In the genomic region with DNA sequence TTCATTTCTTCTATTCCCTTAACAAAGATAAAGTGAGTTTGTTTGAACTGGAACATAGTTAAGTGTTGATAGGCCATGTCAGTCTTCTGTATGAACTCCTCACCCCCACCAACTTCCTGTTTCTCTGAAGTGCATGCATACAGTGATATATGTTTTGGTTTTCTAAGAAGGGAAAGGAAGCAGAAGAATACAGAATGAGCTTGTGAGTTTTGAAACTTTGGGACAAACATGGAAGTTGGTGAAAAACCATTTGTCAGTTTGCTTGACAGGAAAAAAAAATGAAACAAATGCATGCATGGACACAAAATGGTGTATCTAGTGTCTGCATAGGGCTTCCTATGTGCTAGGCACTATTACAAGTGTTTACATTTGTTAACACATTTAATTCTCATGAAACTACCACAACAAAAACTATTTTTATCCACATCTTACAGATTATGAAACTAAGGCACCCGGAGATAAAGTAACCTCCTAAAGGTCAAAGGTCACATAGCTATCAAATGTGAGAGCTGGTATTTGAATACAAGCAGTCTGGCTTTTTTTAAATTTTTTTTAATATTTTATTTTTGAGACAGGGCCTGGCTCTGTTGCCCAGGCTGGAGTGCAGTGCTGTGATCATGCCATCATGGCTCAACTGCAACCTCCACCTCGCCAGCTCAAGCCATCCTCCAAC, we compare ENCODE assay signal across 11 cellular contexts.
DNase-seq lines count a peak whose midpoint lies in the region; ATAC-seq and TF ChIP-seq lines count a peak whose summit lies in the region.
"Had no signal": no experiment of that assay in that cellular context is flagged by ENCODE, and none has a peak within 500 bp of the region (broad histone marks: within the 10 kb centered on the region; RNA-seq: fewer than 3 reads in every experiment).

No MANE protein-coding gene starts in this region.

- H3K4me1 ChIP-seq in upper lobe of right lung, result no peaks in the 10 kb centered on the region

- H3K4me3 Mint-ChIP-seq in activated naive CD4-positive, alpha-beta T cell treated with anti-CD3 and anti-CD28 coated beads, Interleukin-2, amount 50 U/mL, for 24 hours, result no peak overlapping the region
- H3K4me3 Mint-ChIP-seq in activated naive CD4-positive, alpha-beta T cell treated with anti-CD3 and anti-CD28 coated beads for 36 hours, result no peak overlapping the region
- H3K4me3 Mint-ChIP-seq in stimulated activated effector memory CD8-positive, alpha-beta T cell treated with anti-CD3 and anti-CD28 coated beads, Interleukin-12 subunit alpha, Interleukin-12 subunit beta, amount 100 ng/mL, for 72 hours, result no peak overlapping the region
- H3K4me3 Mint-ChIP-seq: activated B cell treated with CpG ODN at 0.5 μM for 24 hours had no signal

- intact Hi-C loops in activated naive CD4-positive, alpha-beta T cell treated with anti-CD3 and anti-CD28 coated beads for 36 hours (cut with micrococcal nuclease), result no loop called here
- intact Hi-C loops in upper lobe of right lung (cut with DNase I), result no loop called here

- no peaks in the 10 kb centered on the region for H3K36me3 Mint-ChIP-seq in activated naive CD4-positive, alpha-beta T cell treated with anti-CD3 and anti-CD28 coated beads, Interleukin-2, amount 50 U/mL, for 24 hours
- no peaks in the 10 kb centered on the region for H3K36me3 Mint-ChIP-seq in activated naive CD4-positive, alpha-beta T cell treated with anti-CD3 and anti-CD28 coated beads for 36 hours (ENCODE audit: low read depth)
- no peaks in the 10 kb centered on the region for H3K36me3 Mint-ChIP-seq in stimulated activated effector memory CD8-positive, alpha-beta T cell treated with anti-CD3 and anti-CD28 coated beads, Interleukin-12 subunit alpha, Interleukin-12 subunit beta, amount 100 ng/mL, for 72 hours

- CTCF ChIA-PET in activated naive CD4-positive, alpha-beta T cell treated with anti-CD3 and anti-CD28 coated beads for 36 hours (lab: Charles Lee), result no interaction called here

- no peaks in the 10 kb centered on the region for H3K27me3 ChIP-seq in upper lobe of right lung
- H3K27me3 ChIP-seq: brain microvascular endothelial cell had no signal

- H3K27ac Mint-ChIP-seq in activated naive CD4-positive, alpha-beta T cell treated with anti-CD3 and anti-CD28 coated beads, Interleukin-2, amount 50 U/mL, for 24 hours, result peak overlapping the region; percentile 13
- H3K27ac Mint-ChIP-seq in activated naive CD4-positive, alpha-beta T cell treated with anti-CD3 and anti-CD28 coated beads for 36 hours, result no peak overlapping the region
- H3K27ac Mint-ChIP-seq in stimulated activated effector memory CD8-positive, alpha-beta T cell treated with anti-CD3 and anti-CD28 coated beads, Interleukin-12 subunit alpha, Interleukin-12 subunit beta, amount 100 ng/mL, for 72 hours, result no peak overlapping the region
- H3K27ac Mint-ChIP-seq: activated B cell treated with CpG ODN at 0.5 μM for 24 hours had no signal

- H3K9me3 Mint-ChIP-seq in activated naive CD4-positive, alpha-beta T cell treated with anti-CD3 and anti-CD28 coated beads, Interleukin-2, amount 50 U/mL, for 24 hours, result no peaks in the 10 kb centered on the region
- H3K9me3 Mint-ChIP-seq in activated naive CD4-positive, alpha-beta T cell treated with anti-CD3 and anti-CD28 coated beads for 36 hours, result no peaks in the 10 kb centered on the region
- H3K9me3 Mint-ChIP-seq in stimulated activated effector memory CD8-positive, alpha-beta T cell treated with anti-CD3 and anti-CD28 coated beads, Interleukin-12 subunit alpha, Interleukin-12 subunit beta, amount 100 ng/mL, for 72 hours, result no peaks in the 10 kb centered on the region
- H3K9me3 Mint-ChIP-seq: activated B cell treated with CpG ODN at 0.5 μM for 24 hours had no signal

- no peaks in the 10 kb centered on the region for H3K36me3 ChIP-seq in upper lobe of right lung
- H3K36me3 ChIP-seq: brain microvascular endothelial cell had no signal

- no peak overlapping the region for H3K4me3 ChIP-seq in upper lobe of right lung

- no peak for TF ChIP-seq CTCF in upper lobe of right lung (IDR thresholded peaks at IDR 0.05)

- no peak overlapping the region for H3K27ac ChIP-seq in upper lobe of right lung
- H3K27ac ChIP-seq: brain microvascular endothelial cell had no signal

- no peak for DNase-seq in activated naive CD4-positive, alpha-beta T cell treated with anti-CD3 and anti-CD28 coated beads for 36 hours
- DNase-seq in NOMO-1 treated with DMSO at 0.1 percent for 48 hours (lab: John Stamatoyannopoulos, UW; ENCODE audit: unreplicated experiment) (peak; percentile 56), upper lobe of right lung (no peak), NCI-H82 (lab: John Stamatoyannopoulos, UW) (no peak)
- DNase-seq in stimulated activated effector memory CD8-positive, alpha-beta T cell treated with anti-CD3 and anti-CD28 coated beads, Interleukin-12 subunit alpha, Interleukin-12 subunit beta, amount 100 ng/mL, for 72 hours (ENCODE audit: low spot score in 2 of 2), result no peak
- DNase-seq: activated B cell treated with CpG ODN at 0.5 μM for 24 hours, brain microvascular endothelial cell, NCI-H2081 had no signal

- peak; percentile 54 for ATAC-seq in HG02870 (IDR thresholded peaks at IDR 0.05; ENCODE audit: unreplicated experiment)
- peak; percentile 78 for ATAC-seq in upper lobe of right lung
- ATAC-seq in stimulated activated effector memory CD8-positive, alpha-beta T cell treated with anti-CD3 and anti-CD28 coated beads, Interleukin-12 subunit alpha, Interleukin-12 subunit beta, amount 100 ng/mL, for 72 hours, result no peak
- no peak for ATAC-seq in HG02970 (IDR thresholded peaks at IDR 0.05; ENCODE audit: low FRiP score, unreplicated experiment)

- no peaks in the 10 kb centered on the region for H3K27me3 Mint-ChIP-seq in activated naive CD4-positive, alpha-beta T cell treated with anti-CD3 and anti-CD28 coated beads, Interleukin-2, amount 50 U/mL, for 24 hours
- H3K27me3 Mint-ChIP-seq in activated naive CD4-positive, alpha-beta T cell treated with anti-CD3 and anti-CD28 coated beads for 36 hours (ENCODE audit: low read depth), result no peaks in the 10 kb centered on the region
- H3K27me3 Mint-ChIP-seq: activated B cell treated with CpG ODN at 0.5 μM for 24 hours had no signal

- H3K9me3 ChIP-seq in upper lobe of right lung, result no peaks in the 10 kb centered on the region

- H3K4me1 Mint-ChIP-seq in activated naive CD4-positive, alpha-beta T cell treated with anti-CD3 and anti-CD28 coated beads, Interleukin-2, amount 50 U/mL, for 24 hours, result peaks cover 11% of the 10 kb centered on the region
- peaks cover 18% of the 10 kb centered on the region for H3K4me1 Mint-ChIP-seq in activated naive CD4-positive, alpha-beta T cell treated with anti-CD3 and anti-CD28 coated beads for 36 hours (ENCODE audit: low read depth)
- no peaks in the 10 kb centered on the region for H3K4me1 Mint-ChIP-seq in stimulated activated effector memory CD8-positive, alpha-beta T cell treated with anti-CD3 and anti-CD28 coated beads, Interleukin-12 subunit alpha, Interleukin-12 subunit beta, amount 100 ng/mL, for 72 hours
- H3K4me1 Mint-ChIP-seq: activated B cell treated with CpG ODN at 0.5 μM for 24 hours had no signal

Comparison
In these comparisons a context has a peak if more than half of its experiments do, and no peak if none do; other contexts are left out.
1. ATAC-seq: peak in HG02870 (single experiment) and upper lobe of right lung (single experiment); none in stimulated activated effector memory CD8-positive, alpha-beta T cell treated with anti-CD3 and anti-CD28 coated beads, Interleukin-12 subunit alpha, Interleukin-12 subunit beta, amount 100 ng/mL, for 72 hours (single experiment) and HG02970 (single experiment).